12 cellular contexts compared by ENCODE assay signal in genomic region chr11:2522636-2523255, GRCh38.
DNase-seq lines count a peak whose midpoint lies in the region; ATAC-seq and TF ChIP-seq lines count a peak whose summit lies in the region.
"Had no signal": no experiment of that assay in that cellular context is flagged by ENCODE, and none has a peak within 500 bp of the region (broad histone marks: within the 10 kb centered on the region; RNA-seq: fewer than 3 reads in every experiment).

No MANE protein-coding gene starts in this region.

- no peaks in the 10 kb centered on the region for H3K79me2 ChIP-seq in DND-41 (ENCODE audit: insufficient read depth, low read length)

- DNase-seq in DND-41 (peak; percentile 3), T-helper 17 cell (peak in 2 of 3 donors; percentile 2 to 3), glutamatergic neuron (peak; percentile 29), posterior cingulate gyrus (peak in 8 of 10 donors; percentile 3 to 76 (median 14)), MG63 (no peak), OCI-M1 (lab: John Stamatoyannopoulos, UW) (no peak)
- DNase-seq: immature natural killer cell had no signal

- peaks cover 28% of the 10 kb centered on the region for H3K4me1 Mint-ChIP-seq in T-helper 17 cell
- H3K4me1 Mint-ChIP-seq in glutamatergic neuron (ENCODE audit: low read depth, unreplicated experiment) = peaks cover 1% of the 10 kb centered on the region
- H3K4me1 Mint-ChIP-seq: immature natural killer cell had no signal

- H3K4me3 Mint-ChIP-seq in T-helper 17 cell (no peak overlapping the region), glutamatergic neuron (ENCODE audit: unreplicated experiment) (no peak overlapping the region)
- H3K4me3 Mint-ChIP-seq: immature natural killer cell; naive thymus-derived CD4-positive, alpha-beta T cell had no signal

- H4K20me1 ChIP-seq in DND-41 (ENCODE audit: insufficient read depth, low read length) = no peaks in the 10 kb centered on the region

- no peaks in the 10 kb centered on the region for H3K9me3 Mint-ChIP-seq in glutamatergic neuron (ENCODE audit: unreplicated experiment)
- H3K9me3 Mint-ChIP-seq: activated naive CD4-positive, alpha-beta T cell treated with anti-CD3 and anti-CD28 coated beads, Interleukin-2, amount 50 U/mL, for 72 hours; naive thymus-derived CD4-positive, alpha-beta T cell had no signal

- no peaks in the 10 kb centered on the region for H3K9me3 ChIP-seq in DND-41 (ENCODE audit: insufficient read depth, low read length, severe bottlenecking)
- H3K9me3 ChIP-seq in T-helper 17 cell (ENCODE audit: control insufficient read depth, low read length, poor library complexity, severe bottlenecking) = no peaks in the 10 kb centered on the region
- no peaks in the 10 kb centered on the region for H3K9me3 ChIP-seq in MG63

- H3K36me3 Mint-ChIP-seq in T-helper 17 cell (ENCODE audit: low read depth) = no peaks in the 10 kb centered on the region
- peaks cover 5% of the 10 kb centered on the region for H3K36me3 Mint-ChIP-seq in glutamatergic neuron (ENCODE audit: unreplicated experiment)
- H3K36me3 Mint-ChIP-seq: activated naive CD4-positive, alpha-beta T cell treated with anti-CD3 and anti-CD28 coated beads, Interleukin-2, amount 50 U/mL, for 72 hours; immature natural killer cell had no signal

- no peaks in the 10 kb centered on the region for H3K4me1 ChIP-seq in DND-41 (ENCODE audit: insufficient read depth, low read length)

- H3K27ac Mint-ChIP-seq in T-helper 17 cell (no peak overlapping the region), glutamatergic neuron (ENCODE audit: unreplicated experiment) (no peak overlapping the region)
- H3K27ac Mint-ChIP-seq: activated naive CD4-positive, alpha-beta T cell treated with anti-CD3 and anti-CD28 coated beads, Interleukin-2, amount 50 U/mL, for 72 hours; immature natural killer cell; naive thymus-derived CD4-positive, alpha-beta T cell had no signal

- no peak overlapping the region for H2AFZ ChIP-seq in DND-41 (ENCODE audit: low read depth, low read length)

- no peak for TF ChIP-seq CTCF in DND-41 (IDR thresholded peaks at IDR 0.05; ENCODE audit: borderline replicate concordance, extremely low read depth, low read length, poor library complexity, severe bottlenecking)
- no peak for TF ChIP-seq CTCF in glutamatergic neuron (IDR thresholded peaks at IDR 0.05; ENCODE audit: partially characterized antibody, unreplicated experiment)

- intact Hi-C loops in posterior cingulate gyrus (cut with DNase I) = no loop called here

- H3K4me2 ChIP-seq in DND-41 (ENCODE audit: insufficient read depth, low read length) = no peak overlapping the region
- H3K4me2 ChIP-seq: smooth muscle cell had no signal

- H3K27me3 ChIP-seq in DND-41 (ENCODE audit: insufficient read depth, low read length, poor library complexity) = no peaks in the 10 kb centered on the region
- H3K27me3 ChIP-seq in MG63 = no peaks in the 10 kb centered on the region

- H3K36me3 ChIP-seq in DND-41 (ENCODE audit: insufficient read depth, low read length) = no peaks in the 10 kb centered on the region
- no peaks in the 10 kb centered on the region for H3K36me3 ChIP-seq in MG63

- no peak overlapping the region for H3K9ac ChIP-seq in DND-41 (ENCODE audit: low read depth, low read length)

- H3K27ac ChIP-seq in DND-41 (ENCODE audit: low read length) = no peak overlapping the region

- no peak overlapping the region for H3K4me3 ChIP-seq in DND-41 (ENCODE audit: low read depth in 1 of 2, low read length in 2 of 2)
- H3K4me3 ChIP-seq in MG63 = no peak overlapping the region
- H3K4me3 ChIP-seq: smooth muscle cell had no signal

- H3K27me3 Mint-ChIP-seq in T-helper 17 cell (no peaks in the 10 kb centered on the region), glutamatergic neuron (ENCODE audit: unreplicated experiment) (peaks cover 9% of the 10 kb centered on the region)
- H3K27me3 Mint-ChIP-seq: naive thymus-derived CD4-positive, alpha-beta T cell had no signal

- ATAC-seq in DND-41 (ENCODE audit: insufficient read depth, low read depth) (no peak), T-helper 17 cell (no peak), GM18519 (IDR thresholded peaks at IDR 0.05; ENCODE audit: low FRiP score, unreplicated experiment) (no peak), GM21528 (IDR thresholded peaks at IDR 0.05; ENCODE audit: low FRiP score, unreplicated experiment) (no peak)
- ATAC-seq: activated naive CD4-positive, alpha-beta T cell treated with anti-CD3 and anti-CD28 coated beads, Interleukin-2, amount 50 U/mL, for 72 hours; naive thymus-derived CD4-positive, alpha-beta T cell had no signal

Comparison
In these comparisons a context has a peak if more than half of its experiments do, and no peak if none do; other contexts are left out.
1. DNase-seq: peak in DND-41 (single experiment), T-helper 17 cell (2 of 3), glutamatergic neuron (single experiment) and posterior cingulate gyrus (8 of 10); none in MG63 (single experiment) and OCI-M1 (single experiment).